ENCODE assay signal across 20 cellular contexts in the genomic region with DNA sequence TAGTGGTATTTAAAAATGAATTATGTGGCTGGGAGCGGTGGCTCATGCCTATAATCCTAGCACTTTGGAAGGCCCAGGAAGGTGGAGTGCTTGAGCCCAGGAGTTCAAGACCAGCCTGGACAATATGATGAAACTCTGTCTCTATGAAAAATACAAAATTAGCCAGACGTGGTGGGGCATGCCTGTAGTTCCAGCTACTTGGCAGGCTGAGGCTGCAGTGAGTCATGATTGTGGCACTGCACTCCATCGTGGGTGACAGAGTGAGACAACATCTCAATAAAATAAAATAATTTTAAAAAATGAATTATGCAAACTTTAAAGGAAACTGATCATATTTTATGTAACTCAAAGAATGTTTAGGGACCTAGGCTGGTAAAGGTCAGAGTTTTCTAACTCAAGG. TPM values are rescaled to one million over a fixed set of nuclear protein-coding genes. Genes with fewer than 3 reads are reported as not detected.
A peak's percentile ranks its signal among the peaks of the same experiment; 100 is the strongest.
DNase-seq lines count a peak whose midpoint lies in the region; ATAC-seq, FAIRE-seq and TF ChIP-seq lines count a peak whose summit lies in the region.
"Had no signal": no experiment of that assay in that cellular context is flagged by ENCODE, and none has a peak within 500 bp of the region (broad histone marks: within the 10 kb centered on the region; RNA-seq: fewer than 3 reads in every experiment).

No MANE protein-coding gene starts in this region.

- 0 out of 2 replicates have a peak, but pooled peaks cover 2% of the 10 kb centered on the region for H4K20me1 ChIP-seq in PC-3 (ENCODE audit: low read length)

- intact Hi-C loops in PC-3 (cut with micrococcal nuclease): loop anchor here (5.0 kb wide), 1 partner anchor 232 kb away; no protein-coding TSS in a partner anchor
- intact Hi-C loops in esophagus squamous epithelium (cut with DNase I): no loop called here
- intact Hi-C loops in pancreas (cut with DNase I): no loop called here

- TF ChIP-seq POLR2A in esophagus squamous epithelium (IDR thresholded peaks at IDR 0.05): no peak

- no peaks in the 10 kb centered on the region for H3K27me3 Mint-ChIP-seq in mesothelial cell of epicardium (ENCODE audit: low read depth)

- ATAC-seq in PC-3 (peak; percentile 85), pancreas (peak; percentile 51 to 74 (median 60)), GM21786 (IDR thresholded peaks at IDR 0.05; ENCODE audit: unreplicated experiment) (no peak), GM19397 (IDR thresholded peaks at IDR 0.05; ENCODE audit: unreplicated experiment) (no peak), HG03039 (IDR thresholded peaks at IDR 0.05; ENCODE audit: unreplicated experiment) (no peak)
- ATAC-seq: left colon had no signal

- H3K27ac ChIP-seq in HEK293 (ENCODE audit: extremely low read depth, low read depth, low read length) (no peak overlapping the region), PC-3 (ENCODE audit: low read length) (no peak overlapping the region), esophagus squamous epithelium (peak overlapping the region in 3 of 4 donors; percentile 49 to 65 (median 57)), pancreas (no peak overlapping the region)
- H3K27ac ChIP-seq: colonic mucosa had no signal

- H3K36me3 ChIP-seq in HEK293 (ENCODE audit: control insufficient read depth in 2 of 2, insufficient read depth in 1 of 2, low read length in 2 of 2): no peaks in the 10 kb centered on the region
- no peaks in the 10 kb centered on the region for H3K36me3 ChIP-seq in PC-3 (ENCODE audit: low read depth, low read length)
- H3K36me3 ChIP-seq in esophagus squamous epithelium: no peaks in the 10 kb centered on the region
- H3K36me3 ChIP-seq in pancreas: no peaks in the 10 kb centered on the region
- H3K36me3 ChIP-seq: colonic mucosa, suprapubic skin had no signal

- POLR2A ChIA-PET in HEK293 (lab: Yijun Ruan, JAX) (no interaction called here), PC-3 (lab: Charles Lee; ENCODE audit: unreplicated experiment) (no interaction called here)

- H3K27ac Mint-ChIP-seq in mesothelial cell of epicardium: no peak overlapping the region
- H3K27ac Mint-ChIP-seq: T-helper 1 cell treated with Interleukin-12 subunit alpha and Interleukin-12 subunit beta and Interleukin-4 antibody, amounts not matched to agents 30 μg/mL and 1 μg/mL, for 36 hours had no signal

- H3K4me1 ChIP-seq in HEK293 (ENCODE audit: control insufficient read depth, insufficient read depth, low read length) (peaks cover 21% of the 10 kb centered on the region), PC-3 (ENCODE audit: insufficient read depth, low read length) (peaks cover 20% of the 10 kb centered on the region), esophagus squamous epithelium (peaks cover 0 to 77% (median 32%) of the 10 kb centered on the region in 3 donors), pancreas (peaks cover 11 to 38% (median 33%) of the 10 kb centered on the region in 3 donors)

- H3K9me3 Mint-ChIP-seq in mesothelial cell of epicardium: no peaks in the 10 kb centered on the region
- H3K9me3 Mint-ChIP-seq: CD4-positive, CD25-positive, alpha-beta regulatory T cell; neural crest cell; T-helper 1 cell treated with Interleukin-12 subunit alpha and Interleukin-12 subunit beta and Interleukin-4 antibody, amounts not matched to agents 30 μg/mL and 1 μg/mL, for 36 hours had no signal

- peaks cover 41% of the 10 kb centered on the region for H3K4me1 Mint-ChIP-seq in mesothelial cell of epicardium

- H3F3A ChIP-seq in PC-3 (ENCODE audit: low read length, unreplicated experiment): no peaks in the 10 kb centered on the region

- no peak for TF ChIP-seq CTCF in HEK293 (tag by site-specific recombination; IDR thresholded peaks at IDR 0.05)
- no peak for TF ChIP-seq CTCF in PC-3 (conservative IDR thresholded peaks at IDR 0.05; ENCODE audit: low read depth, low read length)
- no peak for TF ChIP-seq CTCF in esophagus squamous epithelium (IDR thresholded peaks at IDR 0.05)
- no peak for TF ChIP-seq CTCF in pancreas (IDR thresholded peaks at IDR 0.05)
- no peak for TF ChIP-seq CTCF in mesothelial cell of epicardium (IDR thresholded peaks at IDR 0.05; ENCODE audit: unreplicated experiment)

- WGBS in esophagus squamous epithelium, 2 donors: 10 to 31% methylated on average over 3 of the region's 3 CpGs
- WGBS in pancreas, 2 donors: 38 to 42% methylated on average over 3 of the region's 3 CpGs

- no peak overlapping the region for H3K4me3 Mint-ChIP-seq in mesothelial cell of epicardium
- H3K4me3 Mint-ChIP-seq: CD4-positive, CD25-positive, alpha-beta regulatory T cell; neural crest cell; T-helper 1 cell treated with Interleukin-12 subunit alpha and Interleukin-12 subunit beta and Interleukin-4 antibody, amounts not matched to agents 30 μg/mL and 1 μg/mL, for 36 hours had no signal

- H3K4me3 ChIP-seq in HEK293 (ENCODE audit: low read depth, low read length): no peak overlapping the region
- no peak overlapping the region for H3K4me3 ChIP-seq in PC-3 (ENCODE audit: low read length)
- H3K4me3 ChIP-seq in esophagus squamous epithelium: no peak overlapping the region
- H3K4me3 ChIP-seq in pancreas: no peak overlapping the region
- H3K4me3 ChIP-seq: colonic mucosa, suprapubic skin had no signal

- no peaks in the 10 kb centered on the region for H3K9me3 ChIP-seq in HEK293 (ENCODE audit: control insufficient read depth, insufficient read depth, low read depth, low read length)
- no peaks in the 10 kb centered on the region for H3K9me3 ChIP-seq in PC-3 (ENCODE audit: low read length)
- H3K9me3 ChIP-seq in esophagus squamous epithelium: no peaks in the 10 kb centered on the region
- H3K9me3 ChIP-seq in pancreas: no peaks in the 10 kb centered on the region
- H3K9me3 ChIP-seq: colonic mucosa, suprapubic skin had no signal

- no peak for FAIRE-seq in pancreas (lab: Jason Lieb, UNC)
- FAIRE-seq: small intestine had no signal

- H3K4me2 ChIP-seq in PC-3 (ENCODE audit: low read length): peak overlapping the region; percentile 16; the same call in 1 of the 2 replicates

- no peak overlapping the region for H2AFZ ChIP-seq in PC-3 (ENCODE audit: low read length)

- no TSS peak for BruUV-seq in PC-3 (replicated peaks; lab: Mats Ljungman, UMichigan)

- no peaks in the 10 kb centered on the region for H3K36me3 Mint-ChIP-seq in mesothelial cell of epicardium

- H3K79me2 ChIP-seq in PC-3 (ENCODE audit: low read length): peaks cover 55% of the 10 kb centered on the region

- H3K9me2 ChIP-seq in PC-3 (replicated peaks; ENCODE audit: low read length): no peaks in the 10 kb centered on the region

- CTCF ChIA-PET in HEK293 (lab: Yijun Ruan, JAX) (interaction anchor here (0.7 kb wide), 1 partner anchor 103 kb away, joined by 3 read pairs; no protein-coding TSS in a partner anchor), PC-3 (lab: Charles Lee) (interaction anchor here (0.7 kb wide), 1 partner anchor 71 kb away, joined by 3 read pairs; no protein-coding TSS in a partner anchor)

- no peak overlapping the region for H3K9ac ChIP-seq in PC-3 (ENCODE audit: low read length)

- H3K27me3 ChIP-seq in PC-3 (ENCODE audit: low read length): no peaks in the 10 kb centered on the region
- no peaks in the 10 kb centered on the region for H3K27me3 ChIP-seq in esophagus squamous epithelium
- no peaks in the 10 kb centered on the region for H3K27me3 ChIP-seq in pancreas
- H3K27me3 ChIP-seq: colonic mucosa, suprapubic skin had no signal

- peak; percentile 60 for DNase-seq in PC-3
- no peak for DNase-seq in esophagus squamous epithelium (lab: John Stamatoyannopoulos, UW)
- peak in 2 of 6 donors; percentile 44 to 57 for DNase-seq in pancreas
- no peak for DNase-seq in mesothelial cell of epicardium (ENCODE audit: low spot score in 2 of 2, unreplicated experiment in 2 of 2)
- DNase-seq: activated CD4-positive, alpha-beta T cell treated with anti-CD3 and anti-CD28 coated beads, Interleukin-2, amount 50 U/mL, for 48 hours; activated naive CD4-positive, alpha-beta T cell; CD4-positive, CD25-positive, alpha-beta regulatory T cell; colonic mucosa; foreskin melanocyte; GDM1; left colon; NCI-H2029 treated with DMSO at 0.1 percent for 48 hours; small intestine had no signal

TF ChIP-seq in HEK293, 187 proteins besides CTCF, POLR2A, EP300 and RAD21:
- TF ChIP-seq ZSCAN30 (tag by site-specific recombination; IDR thresholded peaks at IDR 0.05) (no peak), ZNF660 (tag by site-specific recombination; IDR thresholded peaks at IDR 0.05) (0 out of 2 replicates have a peak, but pooled peaks have one; percentile 17)

RNA-seq across cellular contexts. Expression of gene KANK1, which starts 26.2 kb away (rescaled TPM):
- total RNA-seq in PC-3 (2014; rRNA removed) (14.0 and 18.3 TPM in 2 replicates), esophagus squamous epithelium (100 to 1,000 TPM in 2 of 4 donors, 10 to 100 TPM in 2; 61.9 to 132 (median 93.6) TPM), pancreas (10 to 100 TPM; 19.2 to 28.2 (median 23.6) TPM), mesothelial cell of epicardium (54.7 to 59.1 TPM (median 58.3 TPM) in 3 replicates)
- 10 to 100 TPM; 22.1 to 23.6 TPM for polyA plus RNA-seq in pancreas

Comparison
In these comparisons a context has a peak if more than half of its experiments do, and no peak if none do; other contexts are left out.
1. H3K27ac ChIP-seq: peak in esophagus squamous epithelium (3 of 4); none in HEK293 (single experiment), PC-3 (single experiment) and pancreas (0 of 4).
2. ATAC-seq: peak in PC-3 (single experiment) and pancreas (4 of 4); none in GM21786 (single experiment), GM19397 (single experiment) and HG03039 (single experiment).